Comparison of ENCODE assay signal across 8 cellular contexts in genomic region chr13:50914848-50915247, GRCh38. TPM values are rescaled to one million over a fixed set of nuclear protein-coding genes. Genes with fewer than 3 reads are reported as not detected.
A peak's percentile ranks its signal among the peaks of the same experiment; 100 is the strongest.
DNase-seq lines count a peak whose midpoint lies in the region; ATAC-seq, FAIRE-seq and TF ChIP-seq lines count a peak whose summit lies in the region.

No MANE protein-coding gene starts in this region.

- H3K4me2 ChIP-seq in PC-3 (ENCODE audit: low read length), result no peak overlapping the region

- WGBS in pancreas, 2 donors, result 36 to 56% methylated on average over 1 of the region's 1 CpG

- no peaks in the 10 kb centered on the region for H3K9me3 ChIP-seq in PC-3 (ENCODE audit: low read length)
- no peaks in the 10 kb centered on the region for H3K9me3 ChIP-seq in pancreas

- H3K9ac ChIP-seq in PC-3 (ENCODE audit: low read length), result no peak overlapping the region

- no peaks in the 10 kb centered on the region for H4K20me1 ChIP-seq in PC-3 (ENCODE audit: low read length)

- intact Hi-C loops in PC-3 (cut with micrococcal nuclease) (loop anchor here (5.0 kb wide), 4 partner anchors 108 to 1263 kb away; partner anchors contain the start of gene TRIM13), pancreas (cut with DNase I) (no loop called here)

- POLR2A ChIA-PET in PC-3 (lab: Charles Lee; ENCODE audit: unreplicated experiment), result interaction anchor here (0.7 kb wide), 1 partner anchor 425 kb away, joined by 9 read pairs; no protein-coding TSS in a partner anchor

- H3K9me2 ChIP-seq in PC-3 (replicated peaks; ENCODE audit: low read length), result no peaks in the 10 kb centered on the region

- TF ChIP-seq CTCF in PC-3 (conservative IDR thresholded peaks at IDR 0.05; ENCODE audit: low read depth, low read length) (no peak), fibroblast of villous mesenchyme (IDR thresholded peaks at IDR 0.05; ENCODE audit: insufficient read depth, low read depth, low read length) (no peak), pancreas (IDR thresholded peaks at IDR 0.05) (no peak)

- H3K4me3 ChIP-seq in PC-3 (ENCODE audit: low read length), result no peak overlapping the region
- H3K4me3 ChIP-seq in fibroblast of villous mesenchyme (ENCODE audit: low read depth, low read length), result no peak overlapping the region
- no peak overlapping the region for H3K4me3 ChIP-seq in pancreas

- DNase-seq in AG08396 (ENCODE audit: low spot score), result peak; percentile 15
- DNase-seq in PC-3, result peak; percentile 43
- DNase-seq in fibroblast of villous mesenchyme (ENCODE audit: low read depth), result peak; percentile 75
- no peak for DNase-seq in cerebellar cortex (ENCODE audit: low spot score)
- DNase-seq in inferior parietal cortex (ENCODE audit: extremely low spot score), result no peak
- DNase-seq in pancreas, result no peak

- ATAC-seq in GM18868 (IDR thresholded peaks at IDR 0.05; ENCODE audit: unreplicated experiment) (peak; percentile 43), PC-3 (peak; percentile 42), HG02571 (IDR thresholded peaks at IDR 0.05; ENCODE audit: unreplicated experiment) (no peak), pancreas (no peak)

- no peak overlapping the region for H2AFZ ChIP-seq in PC-3 (ENCODE audit: low read length)

- H3K27ac ChIP-seq in PC-3 (ENCODE audit: low read length) (no peak overlapping the region), pancreas (no peak overlapping the region)

- no peaks in the 10 kb centered on the region for H3F3A ChIP-seq in PC-3 (ENCODE audit: low read length, unreplicated experiment)

- H3K36me3 ChIP-seq in PC-3 (ENCODE audit: low read depth, low read length) (no peaks in the 10 kb centered on the region), pancreas (no peaks in the 10 kb centered on the region)

- peaks cover 80% of the 10 kb centered on the region for H3K79me2 ChIP-seq in PC-3 (ENCODE audit: low read length)

- no TSS peak for BruUV-seq in PC-3 (replicated peaks; lab: Mats Ljungman, UMichigan)

- CTCF ChIA-PET in PC-3 (lab: Charles Lee), result interaction anchor here (0.6 kb wide), 1 partner anchor 577 kb away, joined by 3 read pairs; no protein-coding TSS in a partner anchor

- H3K27me3 ChIP-seq in PC-3 (ENCODE audit: low read length) (no peaks in the 10 kb centered on the region), pancreas (no peaks in the 10 kb centered on the region)

- H3K4me1 ChIP-seq in PC-3 (ENCODE audit: insufficient read depth, low read length) (peaks cover 21% of the 10 kb centered on the region), pancreas (peaks cover 0 to 27% (median 25%) of the 10 kb centered on the region in 3 donors)

- no peak for FAIRE-seq in pancreas (lab: Jason Lieb, UNC)

RNA-seq across cellular contexts. Expression of gene RNASEH2B, which starts 5.3 kb away (rescaled TPM):
- total RNA-seq in PC-3 (2014; rRNA removed) (35.8 and 36.0 TPM in 2 replicates), fibroblast of villous mesenchyme (33.5 and 33.7 TPM in 2 replicates), pancreas (10 to 100 TPM; 19.0 to 24.8 (median 22.4) TPM)
- 10 to 100 TPM; 24.8 to 41.6 TPM for polyA plus RNA-seq in pancreas

Comparison
In these comparisons a context has a peak if more than half of its experiments do, and no peak if none do; other contexts are left out.
1. DNase-seq: peak in AG08396 (single experiment), PC-3 (single experiment) and fibroblast of villous mesenchyme (single experiment); none in cerebellar cortex (single experiment), inferior parietal cortex (single experiment) and pancreas (0 of 6).
2. ATAC-seq: peak in GM18868 (single experiment) and PC-3 (single experiment); none in HG02571 (single experiment) and pancreas (0 of 4).